ENCODE assay signal across 8 cellular contexts in genomic region chr1:31643976-31644559, GRCh38. TPM values are rescaled to one million over a fixed set of nuclear protein-coding genes. Genes with fewer than 3 reads are reported as not detected.
DNase-seq lines count a peak whose midpoint lies in the region; ATAC-seq lines count a peak whose summit lies in the region.

No MANE protein-coding gene starts in this region.

- peak overlapping the region; percentile 98 for H3K27ac ChIP-seq in iPS-18a (ENCODE audit: low read length)
- H3K27ac ChIP-seq in stomach smooth muscle (ENCODE audit: low read length): peak overlapping the region; percentile 98

- no peaks in the 10 kb centered on the region for H3K27me3 ChIP-seq in iPS-18a (ENCODE audit: control insufficient read depth, insufficient read depth, low read length)
- H3K27me3 ChIP-seq in stomach smooth muscle (ENCODE audit: control insufficient read depth in 1 of 2, insufficient read depth in 2 of 2, low read length in 2 of 2): no peaks in the 10 kb centered on the region

- H3K4me3 Mint-ChIP-seq in activated T-cell treated with anti-CD3 and anti-CD28 coated beads, Interleukin-2, amount 50 U/mL, for 72 hours: peak overlapping the region; percentile 90 to 93
- peak overlapping the region; percentile 96 for H3K4me3 Mint-ChIP-seq in activated CD4-positive, alpha-beta memory T cell treated with anti-CD3 and anti-CD28 coated beads, Interleukin-2, amount 10 ng/mL, durations not matched to agents 7 days and 5 days

- DNase-seq in activated T-cell treated with anti-CD3 and anti-CD28 coated beads, Interleukin-2, amount 50 U/mL, for 72 hours: peak in 1 of 2 donors; percentile 80
- DNase-seq in activated T-cell treated with anti-CD3 and anti-CD28 coated beads for 4 hours (no peak), HCEC 1CT (no peak)
- no peak for DNase-seq in activated CD4-positive, alpha-beta memory T cell treated with anti-CD3 and anti-CD28 coated beads, Interleukin-2, amount 10 ng/mL, durations not matched to agents 7 days and 5 days

- no peaks in the 10 kb centered on the region for H3K27me3 Mint-ChIP-seq in activated T-cell treated with anti-CD3 and anti-CD28 coated beads, Interleukin-2, amount 50 U/mL, for 72 hours (ENCODE audit: low read depth)
- H3K27me3 Mint-ChIP-seq in activated CD4-positive, alpha-beta memory T cell treated with anti-CD3 and anti-CD28 coated beads, Interleukin-2, amount 10 ng/mL, durations not matched to agents 7 days and 5 days: no peaks in the 10 kb centered on the region

- H3K36me3 ChIP-seq in iPS-18a (ENCODE audit: control insufficient read depth, low read depth, low read length) (no peaks in the 10 kb centered on the region), stomach smooth muscle (ENCODE audit: control insufficient read depth in 2 of 2, insufficient read depth in 2 of 2, low read length in 2 of 2) (peaks cover 0 to 2% of the 10 kb centered on the region in 2 donors)

- H3K9me3 ChIP-seq in iPS-18a (ENCODE audit: control insufficient read depth, low read depth, low read length) (no peaks in the 10 kb centered on the region), stomach smooth muscle (ENCODE audit: control insufficient read depth in 2 of 2, low read length in 2 of 2) (no peaks in the 10 kb centered on the region)

- peak overlapping the region; percentile 97 for H3K27ac Mint-ChIP-seq in activated T-cell treated with anti-CD3 and anti-CD28 coated beads, Interleukin-2, amount 50 U/mL, for 72 hours
- H3K27ac Mint-ChIP-seq in activated CD4-positive, alpha-beta memory T cell treated with anti-CD3 and anti-CD28 coated beads, Interleukin-2, amount 10 ng/mL, durations not matched to agents 7 days and 5 days: peak overlapping the region; percentile 100

- POLR2A ChIA-PET in activated CD4-positive, alpha-beta memory T cell treated with anti-CD3 and anti-CD28 coated beads, Interleukin-2, amount 10 ng/mL, durations not matched to agents 7 days and 5 days (lab: Charles Lee): interaction anchor here (0.8 to 2.2 kb wide), 19 partner anchors 9 to 1007 kb away, joined by 3 to 16 read pairs (median 5); partner anchors contain the start of genes COL16A1, RBBP4, SNRNP40 and ZCCHC17

- peaks cover 0 to 3% of the 10 kb centered on the region in 2 donors for H3K36me3 Mint-ChIP-seq in activated T-cell treated with anti-CD3 and anti-CD28 coated beads, Interleukin-2, amount 50 U/mL, for 72 hours (ENCODE audit: insufficient read depth in 2 of 2)
- peaks cover 4% of the 10 kb centered on the region for H3K36me3 Mint-ChIP-seq in activated CD4-positive, alpha-beta memory T cell treated with anti-CD3 and anti-CD28 coated beads, Interleukin-2, amount 10 ng/mL, durations not matched to agents 7 days and 5 days (ENCODE audit: low read depth)

- H3K4me1 Mint-ChIP-seq in activated T-cell treated with anti-CD3 and anti-CD28 coated beads, Interleukin-2, amount 50 U/mL, for 72 hours (ENCODE audit: low read depth): peaks cover 29% of the 10 kb centered on the region
- H3K4me1 Mint-ChIP-seq in activated CD4-positive, alpha-beta memory T cell treated with anti-CD3 and anti-CD28 coated beads, Interleukin-2, amount 10 ng/mL, durations not matched to agents 7 days and 5 days: peaks cover 34% of the 10 kb centered on the region

- H3K9me3 Mint-ChIP-seq in activated T-cell treated with anti-CD3 and anti-CD28 coated beads, Interleukin-2, amount 50 U/mL, for 72 hours: no peaks in the 10 kb centered on the region
- H3K9me3 Mint-ChIP-seq in activated CD4-positive, alpha-beta memory T cell treated with anti-CD3 and anti-CD28 coated beads, Interleukin-2, amount 10 ng/mL, durations not matched to agents 7 days and 5 days: no peaks in the 10 kb centered on the region

- H3K9ac ChIP-seq in iPS-18a (ENCODE audit: low read length) (peak overlapping the region; percentile 97), stomach smooth muscle (ENCODE audit: low read length in 2 of 2) (peak overlapping the region; percentile 99)

- H3K4me3 ChIP-seq in iPS-18a (ENCODE audit: low read length) (peak overlapping the region; percentile 98), stomach smooth muscle (ENCODE audit: low read length in 2 of 2) (peak overlapping the region; percentile 95 to 98)

- H3K4me1 ChIP-seq in iPS-18a (ENCODE audit: control insufficient read depth, low read depth, low read length): peaks cover 6% of the 10 kb centered on the region
- H3K4me1 ChIP-seq in stomach smooth muscle (ENCODE audit: control insufficient read depth, insufficient read depth, low read length): peaks cover 35% of the 10 kb centered on the region

- CTCF ChIA-PET in activated CD4-positive, alpha-beta memory T cell treated with anti-CD3 and anti-CD28 coated beads, Interleukin-2, amount 10 ng/mL, durations not matched to agents 7 days and 5 days (lab: Charles Lee): interaction anchor here (0.6 to 2.6 kb wide), 8 partner anchors 9 to 464 kb away, joined by 3 to 18 read pairs (median 4); partner anchors contain the start of gene KPNA6

- ATAC-seq in activated T-cell treated with anti-CD3 and anti-CD28 coated beads, Interleukin-2, amount 50 U/mL, for 72 hours (replicated peaks in 1 of 2): peak; percentile 72 to 75
- ATAC-seq in GM18867 (IDR thresholded peaks at IDR 0.05; ENCODE audit: unreplicated experiment) (no peak), GM18861 (IDR thresholded peaks at IDR 0.05; ENCODE audit: unreplicated experiment) (no peak)

RNA-seq across cellular contexts. Expression of gene PEF1, which starts 0.6 kb away (rescaled TPM):
- total RNA-seq in activated T-cell treated with anti-CD3 and anti-CD28 coated beads, Interleukin-2, amount 50 U/mL, for 72 hours: 10 to 100 TPM; 55.1 to 63.1 TPM
- 10 to 100 TPM; 50.4 to 50.5 TPM for total RNA-seq in activated CD4-positive, alpha-beta memory T cell treated with anti-CD3 and anti-CD28 coated beads, Interleukin-2, amount 10 ng/mL, durations not matched to agents 7 days and 5 days

RNA-seq across cellular contexts. Expression of gene HCRTR1, which starts 26.6 kb away (rescaled TPM):
- not detected for total RNA-seq in activated T-cell treated with anti-CD3 and anti-CD28 coated beads, Interleukin-2, amount 50 U/mL, for 72 hours
- total RNA-seq in activated CD4-positive, alpha-beta memory T cell treated with anti-CD3 and anti-CD28 coated beads, Interleukin-2, amount 10 ng/mL, durations not matched to agents 7 days and 5 days: not detected

RNA-seq across cellular contexts. Expression of gene COL16A1, which starts 59.7 kb away (rescaled TPM):
- total RNA-seq in activated T-cell treated with anti-CD3 and anti-CD28 coated beads, Interleukin-2, amount 50 U/mL, for 72 hours: under 1 TPM; 0.49 to 0.82 TPM
- not detected for total RNA-seq in activated CD4-positive, alpha-beta memory T cell treated with anti-CD3 and anti-CD28 coated beads, Interleukin-2, amount 10 ng/mL, durations not matched to agents 7 days and 5 days

Comparison
In these comparisons a context has a peak if more than half of its experiments do, and no peak if none do; other contexts are left out.
1. ATAC-seq: peak in activated T-cell treated with anti-CD3 and anti-CD28 coated beads, Interleukin-2, amount 50 U/mL, for 72 hours (2 of 2); none in GM18867 (single experiment) and GM18861 (single experiment).